13 cellular contexts compared by ENCODE assay signal in genomic region chr20:63472159-63472811, GRCh38. TPM values are rescaled to one million over a fixed set of nuclear protein-coding genes. Genes with fewer than 3 reads are reported as not detected.
DNase-seq lines count a peak whose midpoint lies in the region; ATAC-seq, FAIRE-seq and TF ChIP-seq lines count a peak whose summit lies in the region.
"Had no signal": no experiment of that assay in that cellular context is flagged by ENCODE, and none has a peak within 500 bp of the region (broad histone marks: within the 10 kb centered on the region; RNA-seq: fewer than 3 reads in every experiment).

TSS of gene KCNQ2 (minus strand) at chr20:63472655. CDS start at chr20:63472463, 192 bp downstream.

- ATAC-seq in HCT116 (peak; percentile 90), K562 (peak; percentile 53; the same call in 2 of the 3 replicates), HG03565 (IDR thresholded peaks at IDR 0.05; ENCODE audit: unreplicated experiment) (no peak)
- ATAC-seq in naive thymus-derived CD8-positive, alpha-beta T cell: peak; percentile 42 to 53

- H3K9me3 ChIP-seq in Caco-2 (no peaks in the 10 kb centered on the region), HCT116 (ENCODE audit: control insufficient read depth in 1 of 2, insufficient read depth in 1 of 2, low read depth in 1 of 2, low read length in 2 of 2) (no peaks in the 10 kb centered on the region), K562 (replicated peaks; ENCODE audit: control insufficient read depth, insufficient read depth, low read depth, low read length) (no peaks in the 10 kb centered on the region), small intestine (ENCODE audit: control insufficient read depth, low read depth) (no peaks in the 10 kb centered on the region)
- H3K9me3 ChIP-seq: ascending aorta had no signal

- DNase-seq in Caco-2 (peak in 1 of 2 experiments; percentile 55), HCT116 (ENCODE audit: low read depth, low spot score) (peak; percentile 32), K562 (ENCODE audit: extremely low read depth in 1 of 4, low spot score in 3 of 4) (peak in 3 of 4 experiments; percentile 30 to 71 (median 71)), lower leg skin (ENCODE audit: low spot score in 2 of 2) (no peak), medulla oblongata (ENCODE audit: extremely low spot score) (no peak), small intestine (no peak)
- DNase-seq in naive thymus-derived CD8-positive, alpha-beta T cell: no peak
- DNase-seq: HFFc6, NCI-H2029 had no signal

- H3K4me3 ChIP-seq in Caco-2 (ENCODE audit: low read depth, low read length) (peak within 1 kb of the TSS; percentile 14), HCT116 (replicated peaks in 1 of 2; ENCODE audit: low read depth in 1 of 2, low read length in 2 of 2) (peak within 1 kb of the TSS; percentile 62 to 77), K562 (no peak within 1 kb of the TSS), lower leg skin (ENCODE audit: low read depth, poor library complexity, severe bottlenecking) (no peak within 1 kb of the TSS), small intestine (ENCODE audit: low read depth in 1 of 2, low read length in 2 of 2) (peak within 1 kb of the TSS in 1 of 2 donors; percentile 36)

- H3K27me3 ChIP-seq in Caco-2 (replicated peaks; ENCODE audit: control insufficient read depth, insufficient read depth, low read length): peaks cover 2% of the 10 kb centered on the region
- H3K27me3 ChIP-seq in HCT116 (ENCODE audit: insufficient read depth, low read length): no peaks in the 10 kb centered on the region
- peaks cover 33 to 84% of the 10 kb centered on the region in 2 experiments for H3K27me3 ChIP-seq in K562 (ENCODE audit: control insufficient read depth in 2 of 2, insufficient read depth in 2 of 2, low read length in 2 of 2)
- H3K27me3 ChIP-seq in small intestine (ENCODE audit: control insufficient read depth in 2 of 2, insufficient read depth in 2 of 2, low read length in 2 of 2): peaks cover 16 to 28% of the 10 kb centered on the region in 2 donors

- H3K27ac Mint-ChIP-seq in Caco-2 (ENCODE audit: unreplicated experiment): no peak within 1 kb of the TSS
- no peak within 1 kb of the TSS for H3K27ac Mint-ChIP-seq in naive thymus-derived CD8-positive, alpha-beta T cell
- H3K27ac Mint-ChIP-seq: HFFc6 had no signal

- POLR2A ChIA-PET in Caco-2 (lab: Charles Lee) (no interaction called here), HCT116 (lab: Charles Lee) (no interaction called here), K562 (lab: Yijun Ruan, JAX) (interaction anchor here (0.5 to 1.4 kb wide), 2 partner anchors 9 to 20 kb away, joined by 3 to 6 read pairs; no protein-coding TSS in a partner anchor)
- POLR2A ChIA-PET in naive thymus-derived CD8-positive, alpha-beta T cell (lab: Charles Lee): no interaction called here

- TF ChIP-seq CTCF in Caco-2 (IDR thresholded peaks at IDR 0.05; ENCODE audit: insufficient read depth in 1 of 2, low read depth in 1 of 2, low read length in 1 of 2, severe bottlenecking in 1 of 2, unreplicated experiment in 1 of 2): no peak
- no peak for TF ChIP-seq CTCF in HCT116 (IDR thresholded peaks at IDR 0.05 in 2 of 3, conservative IDR thresholded peaks at IDR 0.05 in 1 of 3; ENCODE audit: borderline replicate concordance in 1 of 3, insufficient read depth in 1 of 3, low read depth in 2 of 3, low read length in 2 of 3)
- TF ChIP-seq CTCF in K562 (IDR thresholded peaks at IDR 0.05 in 2 of 3, conservative IDR thresholded peaks at IDR 0.05 in 1 of 3; ENCODE audit: insufficient read depth in 2 of 3, low read depth in 1 of 3, low read length in 3 of 3): no peak
- no peak for TF ChIP-seq CTCF in lower leg skin (IDR thresholded peaks at IDR 0.05)

- RAD21 ChIA-PET in HCT116 (lab: Charles Lee; ENCODE audit: low non-redundant PET in 1 of 2, low total read pairs in 2 of 2, uncharacterized antibody in 2 of 2, unreplicated experiment in 2 of 2): no interaction called here

- peak within 1 kb of the TSS; percentile 29 for H3K4me3 Mint-ChIP-seq in Caco-2 (ENCODE audit: unreplicated experiment)
- peak within 1 kb of the TSS in 4 of 10 donors; percentile 50 to 67 (median 57) for H3K4me3 Mint-ChIP-seq in naive thymus-derived CD8-positive, alpha-beta T cell
- H3K4me3 Mint-ChIP-seq: HFFc6 had no signal

- no peaks in the 10 kb centered on the region for H3K9me2 ChIP-seq in HCT116 (ENCODE audit: insufficient read depth)

- in situ Hi-C loops in K562 (cut with MboI): no loop called here

- H3K79me2 ChIP-seq in HCT116 (ENCODE audit: insufficient read depth, low read length): peaks cover 47% of the 10 kb centered on the region
- H3K79me2 ChIP-seq in K562 (ENCODE audit: control insufficient read depth, insufficient read depth, low read length): no peaks in the 10 kb centered on the region

- CTCF ChIA-PET in Caco-2 (lab: Charles Lee) (interaction anchor here (0.6 kb wide), 1 partner anchor 181 kb away, joined by 3 read pairs; no protein-coding TSS in a partner anchor), HCT116 (lab: Charles Lee) (no interaction called here), K562 (lab: Yijun Ruan, JAX; ENCODE audit: low intra/inter-chr PET ratio) (no interaction called here)

- FAIRE-seq in K562 (lab: Jason Lieb, UNC): no peak
- no peak for FAIRE-seq in small intestine (lab: Jason Lieb, UNC)

- intact Hi-C loops in Caco-2 (cut with micrococcal nuclease; ENCODE audit: unreplicated experiment): no loop called here
- intact Hi-C loops in HCT116 (cut with micrococcal nuclease): no loop called here
- intact Hi-C loops in K562 (cut with micrococcal nuclease): no loop called here
- intact Hi-C loops in lower leg skin (cut with DNase I; ENCODE audit: low total_unique reads): no loop called here

- TF ChIP-seq RAD21 in HCT116 (IDR thresholded peaks at IDR 0.05; ENCODE audit: low read depth) (no peak), K562 (CRISPR knock-in tag; conservative IDR thresholded peaks at IDR 0.05 in 1 of 2, IDR thresholded peaks at IDR 0.05 in 1 of 2) (no peak)

- no peaks in the 10 kb centered on the region for H3K9me3 Mint-ChIP-seq in Caco-2 (ENCODE audit: unreplicated experiment)
- H3K9me3 Mint-ChIP-seq in naive thymus-derived CD8-positive, alpha-beta T cell: no peaks in the 10 kb centered on the region
- H3K9me3 Mint-ChIP-seq: HFFc6 had no signal

- peak within 1 kb of the TSS; percentile 84 for H3K9ac ChIP-seq in HCT116 (ENCODE audit: low read length)
- no peak within 1 kb of the TSS for H3K9ac ChIP-seq in K562 (ENCODE audit: insufficient read depth in 1 of 2, low read depth in 2 of 2, low read length in 2 of 2)

- H3K4me1 ChIP-seq in Caco-2: peaks cover 6% of the 10 kb centered on the region; the same call in 1 of the 2 replicates
- peaks cover 0 to 11% of the 10 kb centered on the region in 2 experiments; a peak in 1 of 4 replicates for H3K4me1 ChIP-seq in HCT116 (ENCODE audit: control insufficient read depth in 1 of 2, insufficient read depth in 2 of 2, low read length in 2 of 2)
- H3K4me1 ChIP-seq in K562 (replicated peaks in 1 of 2; ENCODE audit: control insufficient read depth in 2 of 2, insufficient read depth in 2 of 2, low read length in 2 of 2): peaks cover 0 to 30% of the 10 kb centered on the region in 2 experiments; a peak in 2 of 5 replicates
- H3K4me1 ChIP-seq in small intestine (ENCODE audit: control insufficient read depth in 2 of 2, insufficient read depth in 1 of 2, low read depth in 1 of 2, low read length in 1 of 2): no peaks in the 10 kb centered on the region

- H3K36me3 ChIP-seq in Caco-2 (ENCODE audit: control insufficient read depth, insufficient read depth, low read length) (no peaks in the 10 kb centered on the region), HCT116 (ENCODE audit: control insufficient read depth in 1 of 2, insufficient read depth in 2 of 2, low read length in 2 of 2) (no peaks in the 10 kb centered on the region), K562 (ENCODE audit: control insufficient read depth, insufficient read depth, low read length) (no peaks in the 10 kb centered on the region), small intestine (ENCODE audit: control insufficient read depth in 2 of 2, insufficient read depth in 2 of 2, low read length in 2 of 2) (no peaks in the 10 kb centered on the region)
- H3K36me3 ChIP-seq: ascending aorta had no signal

- H2AFZ ChIP-seq in HCT116 (ENCODE audit: low read depth, low read length, poor library complexity, severe bottlenecking) (no peak within 1 kb of the TSS), K562 (ENCODE audit: low read depth, low read length) (no peak within 1 kb of the TSS)

- no peak for TF ChIP-seq EP300 in K562 (IDR thresholded peaks at IDR 0.05; ENCODE audit: low read length)

- peak within 1 kb of the TSS; percentile 77 for H3K27ac ChIP-seq in HCT116 (ENCODE audit: low read depth, low read length)
- H3K27ac ChIP-seq in K562 (ENCODE audit: extremely low read depth, low read depth, low read length): no peak within 1 kb of the TSS
- no peak within 1 kb of the TSS for H3K27ac ChIP-seq in small intestine (ENCODE audit: low read depth in 1 of 2, low read length in 1 of 2)
- H3K27ac ChIP-seq: ascending aorta had no signal

- TF ChIP-seq POLR2A in HCT116 (IDR thresholded peaks at IDR 0.05; ENCODE audit: borderline replicate concordance, extremely low read depth, insufficient read depth, insufficient read length) (peak; percentile 71), K562 (conservative IDR thresholded peaks at IDR 0.05) (no peak), lower leg skin (IDR thresholded peaks at IDR 0.05) (no peak)

- H3K4me2 ChIP-seq in HCT116 (ENCODE audit: low read length) (peak within 1 kb of the TSS; percentile 82), K562 (ENCODE audit: insufficient read depth, low read length) (no peak within 1 kb of the TSS)

- H3K27me3 Mint-ChIP-seq in Caco-2 (ENCODE audit: insufficient read depth, unreplicated experiment): peaks cover 46% of the 10 kb centered on the region
- peaks cover 13 to 69% (median 22%) of the 10 kb centered on the region in 5 donors for H3K27me3 Mint-ChIP-seq in naive thymus-derived CD8-positive, alpha-beta T cell

- H3K9me1 ChIP-seq in K562 (ENCODE audit: control insufficient read depth, insufficient read depth, low read length): no peaks in the 10 kb centered on the region

- H4K20me1 ChIP-seq in HCT116 (ENCODE audit: insufficient read depth): no peaks in the 10 kb centered on the region
- H4K20me1 ChIP-seq in K562 (replicated peaks; ENCODE audit: control insufficient read depth, insufficient read depth, low read length): peaks cover 21% of the 10 kb centered on the region

- 9% methylated on average over 48 of the region's 88 CpGs for WGBS in K562 (ENCODE audit: insufficient coverage, low coverage, missing lambda C conversion rate)
- 0 to 2% methylated on average over 6 to 13 of the region's 88 CpGs for WGBS in lower leg skin, 2 donors
- WGBS in small intestine, 3 donors: 1% methylated on average over 56 to 88 of the region's 88 CpGs

- H3K36me3 Mint-ChIP-seq in Caco-2 (ENCODE audit: insufficient read depth, unreplicated experiment): peaks cover 4% of the 10 kb centered on the region
- no peaks in the 10 kb centered on the region for H3K36me3 Mint-ChIP-seq in naive thymus-derived CD8-positive, alpha-beta T cell

- BruUV-seq in Caco-2 (replicated peaks; lab: Mats Ljungman, UMichigan): no TSS peak
- no TSS peak for BruUV-seq in HCT116 (replicated peaks; lab: Mats Ljungman, UMichigan)
- no TSS peak for BruUV-seq in K562 (replicated peaks; lab: Mats Ljungman, UMichigan)

- H3K4me1 Mint-ChIP-seq in Caco-2 (ENCODE audit: low read depth, unreplicated experiment): no peaks in the 10 kb centered on the region
- peaks cover 1 to 12% (median 8%) of the 10 kb centered on the region in 4 donors for H3K4me1 Mint-ChIP-seq in naive thymus-derived CD8-positive, alpha-beta T cell

RNA-seq across cellular contexts. Expression of gene KCNQ2, which starts in this region (rescaled TPM):
- 0.25 and 0.46 TPM in 2 replicates for total RNA-seq in Caco-2 (2022)
- 86.5 TPM for total RNA-seq in HCT116 (2021; ENCODE audit: unreplicated experiment)
- 73.4 and 85.6 TPM in 2 replicates for polyA plus RNA-seq in HCT116 (2012)
- not detected in 2 replicates for total RNA-seq in K562 (2011; cell fraction: chromatin; rRNA removed; ENCODE audit: low replicate concordance)
- total RNA-seq in K562 (2011; cell fraction: nucleolus; rRNA removed): 0.17 TPM in 1 of 2 replicates, not detected in the other
- total RNA-seq in K562 (2011; cell fraction: nucleoplasm; rRNA removed): not detected in 2 replicates
- total RNA-seq in K562 (2014; rRNA removed): not detected in 2 replicates
- not detected in 2 replicates for total RNA-seq in K562 (2014; rRNA removed; fragmentation: Illumina TruSeq; extraction: Trizol)
- not detected in 2 replicates for total RNA-seq in K562 (2015; rRNA removed; fragmentation: Illumina TruSeq; extraction: Trizol)
- 0.13 and 0.40 TPM in 2 replicates for total RNA-seq in K562 (2021)
- polyA plus RNA-seq in K562 (2011; rRNA removed): 0.08 TPM in 1 of 2 replicates, not detected in the other
- not detected in 2 replicates for polyA plus RNA-seq in K562 (2011; cell fraction: cytosol; rRNA removed)
- 0.06 TPM in 1 of 2 replicates, not detected in the other for polyA plus RNA-seq in K562 (2011; cell fraction: nucleus; rRNA removed)
- 0.01 TPM in 1 of 2 replicates, not detected in the other for polyA plus RNA-seq in K562 (2012)
- polyA plus RNA-seq in K562 (2014; fragmentation: Illumina TruSeq; extraction: Trizol): not detected in 2 replicates
- polyA plus RNA-seq in K562 (2014; fragmentation: Nextera tagmentation; extraction: Ambion mirVana): not detected
- polyA plus RNA-seq in K562 (2014; rRNA removed): 0.16 TPM in 1 of 2 replicates, not detected in the other
- polyA minus RNA-seq in K562 (2011; rRNA and poly(A)+ RNA removed): not detected in 2 replicates
- not detected in 2 replicates for polyA minus RNA-seq in K562 (2011; cell fraction: cytosol; rRNA and poly(A)+ RNA removed)
- polyA minus RNA-seq in K562 (2011; cell fraction: nucleus; rRNA and poly(A)+ RNA removed): 0.40 TPM in 1 of 2 replicates, not detected in the other
- under 1 TPM; 0.30 to 0.49 TPM for total RNA-seq in naive thymus-derived CD8-positive, alpha-beta T cell
- polyA plus RNA-seq in naive thymus-derived CD8-positive, alpha-beta T cell: not detected
- total RNA-seq in lower leg skin: not detected
- 1 to 10 TPM in 1 of 3 donors, under 1 TPM in 1, not detected in 1; 0.27 to 1.4 TPM for polyA plus RNA-seq in small intestine
- total RNA-seq: activated CD8-positive, alpha-beta memory T cell treated with anti-CD3 and anti-CD28 coated beads for 36 hours; ascending aorta; HFFc6; mesenteric fat pad had no signal

Comparison
In these comparisons a context has a peak if more than half of its experiments do, and no peak if none do; other contexts are left out.
1. RNA of gene KCNQ2 (total RNA-seq): 86.5 TPM in HCT116 (single experiment); 0.30 to 0.49 TPM in naive thymus-derived CD8-positive, alpha-beta T cell, 0.25 to 0.46 TPM in Caco-2, 0.13 to 0.40 TPM in K562 and not detected in lower leg skin; every median in the first group is over 10 times any median in the second.
2. Peak in DNase-seq and ATAC-seq in K562; RNA of the gene not detected or under 1 TPM.
3. Peak in ATAC-seq in naive thymus-derived CD8-positive, alpha-beta T cell; RNA of the gene not detected or under 1 TPM.
4. H3K4me3 ChIP-seq: peak in Caco-2 (single experiment) and HCT116 (2 of 2); none in K562 (single experiment) and lower leg skin (single experiment).